8 cellular contexts compared by ENCODE assay signal in genomic region chr1:220733090-220733569, GRCh38. TPM values are rescaled to one million over a fixed set of nuclear protein-coding genes. Genes with fewer than 3 reads are reported as not detected.
A peak's percentile ranks its signal among the peaks of the same experiment; 100 is the strongest.
DNase-seq lines count a peak whose midpoint lies in the region; ATAC-seq and TF ChIP-seq lines count a peak whose summit lies in the region.

No MANE protein-coding gene starts in this region.

- H3K4me1 ChIP-seq in OCI-LY3 (ENCODE audit: low read length) (peaks cover 12% of the 10 kb centered on the region), esophagus muscularis mucosa (peaks cover 0 to 22% (median 16%) of the 10 kb centered on the region in 4 donors)

- peak overlapping the region; percentile 80 for H3K4me2 ChIP-seq in OCI-LY3 (ENCODE audit: low read length)

- intact Hi-C loops in Calu3 (cut with micrococcal nuclease; ENCODE audit: unreplicated experiment): loop anchor here (2.0 kb wide), 1 partner anchor 42 kb away; the partner anchor contains the start of gene C1orf115
- intact Hi-C loops in esophagus muscularis mucosa (cut with DNase I): loop anchor here (2.0 kb wide), 1 partner anchor 42 kb away; the partner anchor contains the start of gene C1orf115

- no peak for TF ChIP-seq POLR2A in esophagus muscularis mucosa (IDR thresholded peaks at IDR 0.05; ENCODE audit: low read depth)

- TF ChIP-seq CTCF in Calu3 (IDR thresholded peaks at IDR 0.05; ENCODE audit: unreplicated experiment): peak; percentile 77
- TF ChIP-seq CTCF in OCI-LY3 (IDR thresholded peaks at IDR 0.05; ENCODE audit: low read depth, low read length): peak; percentile 92
- TF ChIP-seq CTCF in esophagus muscularis mucosa (IDR thresholded peaks at IDR 0.05): peak; percentile 83 to 96 (median 92)

- H3K9me3 Mint-ChIP-seq in Calu3 (ENCODE audit: low read depth, unreplicated experiment): no peaks in the 10 kb centered on the region
- H3K9me3 Mint-ChIP-seq in naive thymus-derived CD8-positive, alpha-beta T cell: peaks cover 0 to 2% (median 0%) of the 10 kb centered on the region in 9 donors
- no peaks in the 10 kb centered on the region for H3K9me3 Mint-ChIP-seq in stimulated activated effector memory CD8-positive, alpha-beta T cell treated with anti-CD3 and anti-CD28 coated beads, Interleukin-12 subunit alpha, Interleukin-12 subunit beta, amount 100 ng/mL, for 72 hours

- no peaks in the 10 kb centered on the region for H4K20me1 ChIP-seq in OCI-LY3 (ENCODE audit: insufficient read depth, low read length)

- H3K27me3 ChIP-seq in OCI-LY3 (ENCODE audit: low read depth, low read length) (no peaks in the 10 kb centered on the region), esophagus muscularis mucosa (no peaks in the 10 kb centered on the region)

- no peaks in the 10 kb centered on the region for H3K36me3 Mint-ChIP-seq in Calu3 (ENCODE audit: insufficient read depth, unreplicated experiment)
- H3K36me3 Mint-ChIP-seq in naive thymus-derived CD8-positive, alpha-beta T cell: no peaks in the 10 kb centered on the region
- H3K36me3 Mint-ChIP-seq in stimulated activated effector memory CD8-positive, alpha-beta T cell treated with anti-CD3 and anti-CD28 coated beads, Interleukin-12 subunit alpha, Interleukin-12 subunit beta, amount 100 ng/mL, for 72 hours: no peaks in the 10 kb centered on the region

- 4% methylated on average over 15 of the region's 15 CpGs for WGBS in esophagus muscularis mucosa

- DNase-seq in Calu3 (peak; percentile 89), HT1080 (ENCODE audit: low read depth) (peak; percentile 86), activated T-cell treated with anti-CD3 and anti-CD28 coated beads for 1 hour (ENCODE audit: low read depth) (peak; percentile 70), esophagus muscularis mucosa (ENCODE audit: extremely low spot score) (peak; percentile 92)
- peak; percentile 57 to 85 (median 69) for DNase-seq in naive thymus-derived CD8-positive, alpha-beta T cell
- peak; percentile 59 to 90 for DNase-seq in stimulated activated effector memory CD8-positive, alpha-beta T cell treated with anti-CD3 and anti-CD28 coated beads, Interleukin-12 subunit alpha, Interleukin-12 subunit beta, amount 100 ng/mL, for 72 hours (ENCODE audit: low spot score in 2 of 2)

- BruUV-seq in Calu3 (replicated peaks; lab: Mats Ljungman, UMichigan): no TSS peak

- POLR2A ChIA-PET in naive thymus-derived CD8-positive, alpha-beta T cell (lab: Charles Lee): no interaction called here

- peak overlapping the region; percentile 59 for H3K9ac ChIP-seq in OCI-LY3 (ENCODE audit: low read length)

- no peak overlapping the region for H3K27ac Mint-ChIP-seq in Calu3 (ENCODE audit: unreplicated experiment)
- H3K27ac Mint-ChIP-seq in naive thymus-derived CD8-positive, alpha-beta T cell: peak overlapping the region in 5 of 10 donors; percentile 10 to 60 (median 21)
- peak overlapping the region; percentile 27 for H3K27ac Mint-ChIP-seq in stimulated activated effector memory CD8-positive, alpha-beta T cell treated with anti-CD3 and anti-CD28 coated beads, Interleukin-12 subunit alpha, Interleukin-12 subunit beta, amount 100 ng/mL, for 72 hours

- H3K36me3 ChIP-seq in OCI-LY3 (replicated peaks; ENCODE audit: low read depth, low read length) (no peaks in the 10 kb centered on the region), esophagus muscularis mucosa (no peaks in the 10 kb centered on the region)

- ATAC-seq in GM21423 (IDR thresholded peaks at IDR 0.05; ENCODE audit: unreplicated experiment): peak; percentile 95
- peak; percentile 90 to 95 for ATAC-seq in naive thymus-derived CD8-positive, alpha-beta T cell
- peak; percentile 80 for ATAC-seq in stimulated activated effector memory CD8-positive, alpha-beta T cell treated with anti-CD3 and anti-CD28 coated beads, Interleukin-12 subunit alpha, Interleukin-12 subunit beta, amount 100 ng/mL, for 72 hours

- peaks cover 24% of the 10 kb centered on the region for H3K4me1 Mint-ChIP-seq in Calu3 (ENCODE audit: low read depth, unreplicated experiment)
- peaks cover 5 to 18% (median 9%) of the 10 kb centered on the region in 4 donors for H3K4me1 Mint-ChIP-seq in naive thymus-derived CD8-positive, alpha-beta T cell
- no peaks in the 10 kb centered on the region for H3K4me1 Mint-ChIP-seq in stimulated activated effector memory CD8-positive, alpha-beta T cell treated with anti-CD3 and anti-CD28 coated beads, Interleukin-12 subunit alpha, Interleukin-12 subunit beta, amount 100 ng/mL, for 72 hours

- H3K27ac ChIP-seq in OCI-LY3 (ENCODE audit: low read length) (no peak overlapping the region), esophagus muscularis mucosa (replicated peaks in 1 of 4) (peak overlapping the region; percentile 55 to 72 (median 69))

- TF ChIP-seq EP300 in esophagus muscularis mucosa (IDR thresholded peaks at IDR 0.05): no peak

- H3K9me3 ChIP-seq in OCI-LY3 (ENCODE audit: insufficient read depth, low read length) (no peaks in the 10 kb centered on the region), esophagus muscularis mucosa (no peaks in the 10 kb centered on the region)

- H2AFZ ChIP-seq in OCI-LY3 (ENCODE audit: low read depth, low read length): peak overlapping the region; percentile 100

- no peaks in the 10 kb centered on the region for H3K79me2 ChIP-seq in OCI-LY3 (ENCODE audit: low read length)

- CTCF ChIA-PET in Calu3 (lab: Charles Lee): interaction anchor here (0.6 to 2.7 kb wide), 18 partner anchors 9 to 514 kb away, joined by 3 to 26 read pairs (median 4); partner anchors contain the start of gene MTARC2

- peak overlapping the region; percentile 70 for H3K4me3 ChIP-seq in OCI-LY3 (ENCODE audit: low read length)
- H3K4me3 ChIP-seq in esophagus muscularis mucosa: peak overlapping the region; percentile 32 to 48 (median 38)

- H3K27me3 Mint-ChIP-seq in Calu3 (ENCODE audit: unreplicated experiment): no peaks in the 10 kb centered on the region
- peaks cover 0 to 3% (median 0%) of the 10 kb centered on the region in 5 donors for H3K27me3 Mint-ChIP-seq in naive thymus-derived CD8-positive, alpha-beta T cell

- no peak overlapping the region for H3K4me3 Mint-ChIP-seq in Calu3 (ENCODE audit: low read depth, unreplicated experiment)
- peak overlapping the region; percentile 41 to 71 (median 62) for H3K4me3 Mint-ChIP-seq in naive thymus-derived CD8-positive, alpha-beta T cell
- H3K4me3 Mint-ChIP-seq in stimulated activated effector memory CD8-positive, alpha-beta T cell treated with anti-CD3 and anti-CD28 coated beads, Interleukin-12 subunit alpha, Interleukin-12 subunit beta, amount 100 ng/mL, for 72 hours: no peak overlapping the region

RNA-seq across cellular contexts. Expression of gene MTARC2, which starts 15.0 kb away (rescaled TPM):
- 9.1 and 16.4 TPM in 2 replicates for total RNA-seq in Calu3 (2022)
- total RNA-seq in HT1080 (2014; rRNA removed; shearing (Covaris generic)): 1.5 and 2.7 TPM in 2 replicates
- 5.6 and 5.7 TPM in 2 replicates for polyA plus RNA-seq in HT1080 (2015; cell fraction: cytosol; rRNA removed)
- 12.0 and 13.1 TPM in 2 replicates for polyA plus RNA-seq in HT1080 (2015; cell fraction: nucleus; rRNA removed)
- total RNA-seq in esophagus muscularis mucosa: 10 to 100 TPM; 15.6 to 22.9 (median 20.5) TPM
- total RNA-seq in naive thymus-derived CD8-positive, alpha-beta T cell: not detected
- not detected for polyA plus RNA-seq in naive thymus-derived CD8-positive, alpha-beta T cell

RNA-seq across cellular contexts. Expression of gene C1orf115, which starts 43.0 kb away (rescaled TPM):
- 5.1 and 8.5 TPM in 2 replicates for total RNA-seq in Calu3 (2022)
- total RNA-seq in HT1080 (2014; rRNA removed; shearing (Covaris generic)): 4.3 and 4.9 TPM in 2 replicates
- polyA plus RNA-seq in HT1080 (2015; cell fraction: cytosol; rRNA removed): 3.3 and 3.4 TPM in 2 replicates
- polyA plus RNA-seq in HT1080 (2015; cell fraction: nucleus; rRNA removed): 1.1 and 1.8 TPM in 2 replicates
- 10 to 100 TPM; 10.8 to 24.0 (median 12.4) TPM for total RNA-seq in esophagus muscularis mucosa
- under 1 TPM; 0.52 TPM for total RNA-seq in naive thymus-derived CD8-positive, alpha-beta T cell
- under 1 TPM in 2 of 3 donors, not detected in 1; 0.44 to 0.99 TPM for polyA plus RNA-seq in naive thymus-derived CD8-positive, alpha-beta T cell

RNA-seq across cellular contexts. Expression of gene MTARC1, which starts 53.6 kb away (rescaled TPM):
- total RNA-seq in Calu3 (2022): 18.9 and 21.3 TPM in 2 replicates
- total RNA-seq in HT1080 (2014; rRNA removed; shearing (Covaris generic)): 0.05 TPM in 1 of 2 replicates, not detected in the other
- polyA plus RNA-seq in HT1080 (2015; cell fraction: cytosol; rRNA removed): not detected in 2 replicates
- 0.06 TPM in 1 of 2 replicates, not detected in the other for polyA plus RNA-seq in HT1080 (2015; cell fraction: nucleus; rRNA removed)
- total RNA-seq in esophagus muscularis mucosa: 1 to 10 TPM; 4.2 to 6.6 (median 5.1) TPM
- not detected for total RNA-seq in naive thymus-derived CD8-positive, alpha-beta T cell
- under 1 TPM in 1 of 3 donors, not detected in 2; 0.59 TPM for polyA plus RNA-seq in naive thymus-derived CD8-positive, alpha-beta T cell

Comparison
In these comparisons a context has a peak if more than half of its experiments do, and no peak if none do; other contexts are left out.
1. H3K4me3 Mint-ChIP-seq: peak in naive thymus-derived CD8-positive, alpha-beta T cell (10 of 10); none in Calu3 (single experiment) and stimulated activated effector memory CD8-positive, alpha-beta T cell treated with anti-CD3 and anti-CD28 coated beads, Interleukin-12 subunit alpha, Interleukin-12 subunit beta, amount 100 ng/mL, for 72 hours (single experiment).
2. Peak in every context shown above with its lines, with median percentiles within 50 percentile points of each other: DNase-seq, CTCF ChIP-seq and ATAC-seq.